Comparison of ENCODE assay signal across 19 cellular contexts in genomic region chr9:125375820-125376219, GRCh38.
DNase-seq lines count a peak whose midpoint lies in the region; ATAC-seq, FAIRE-seq and TF ChIP-seq lines count a peak whose summit lies in the region.
"Had no signal": no experiment of that assay in that cellular context is flagged by ENCODE, and none has a peak within 500 bp of the region (broad histone marks: within the 10 kb centered on the region; RNA-seq: fewer than 3 reads in every experiment).

No MANE protein-coding gene starts in this region.

- no peak overlapping the region for H2BK12ac ChIP-seq in H1 (ENCODE audit: low read depth, low read length)

- H4K8ac ChIP-seq in H1 (ENCODE audit: extremely low read depth, insufficient read depth, low read length) = no peak overlapping the region

- no peak overlapping the region for H3K56ac ChIP-seq in H1 (replicated peaks; ENCODE audit: insufficient read length, low read depth, low read length)

- in situ Hi-C loops in HepG2 (cut with HindIII; ENCODE audit: extremely low pct_ligation_motif_present, low pct_unique_long_range_greater_than_20kb) = loop anchor here (10.0 kb wide), 1 partner anchor 601 kb away; the partner anchor contains the start of genes NR6A1 and OLFML2A

- H3K9ac ChIP-seq in HepG2 (ENCODE audit: insufficient read depth, low read depth, low read length) (no peak overlapping the region), H1 (replicated peaks in 1 of 4; ENCODE audit: extremely low read depth in 1 of 4, low read depth in 3 of 4, low read length in 3 of 4) (no peak overlapping the region), parathyroid adenoma (no peak overlapping the region), SK-N-SH (no peak overlapping the region)
- H3K9ac ChIP-seq: GM23248 had no signal

- DNase-seq in HepG2 (ENCODE audit: low spot score) (no peak), right lobe of liver (no peak), H1 (ENCODE audit: low read depth in 1 of 2, low spot score in 2 of 2) (no peak), dermis blood vessel endothelial cell (no peak), SK-N-SH (no peak)
- DNase-seq: ACHN; AML-193; Caco-2; CD4-positive, alpha-beta T cell; GM23248; HCEC 1CT had no signal

- no peak overlapping the region for H3K18ac ChIP-seq in H1 (ENCODE audit: extremely low read depth, low read length)

- TF ChIP-seq RAD21 in HepG2 (CRISPR knock-in tag; IDR thresholded peaks at IDR 0.05) (no peak), H1 (IDR thresholded peaks at IDR 0.05 in 1 of 2, conservative IDR thresholded peaks at IDR 0.05 in 1 of 2; ENCODE audit: low read depth in 2 of 2, low read length in 2 of 2) (no peak), SK-N-SH (IDR thresholded peaks at IDR 0.05; ENCODE audit: low read length) (no peak)

- H3K4me1 ChIP-seq in HepG2 (ENCODE audit: insufficient read depth, low read length) (peaks cover 79% of the 10 kb centered on the region), right lobe of liver (no peaks in the 10 kb centered on the region), H1 (replicated peaks in 1 of 4; ENCODE audit: control insufficient read depth in 3 of 4, insufficient read depth in 4 of 4, low read length in 3 of 4) (peaks cover 0 to 11% (median 4%) of the 10 kb centered on the region in 4 experiments; a peak in 3 of 7 replicates), parathyroid adenoma (peaks cover 10% of the 10 kb centered on the region), SK-N-SH (ENCODE audit: control insufficient read depth in 1 of 2, insufficient read depth in 2 of 2, low read depth in 1 of 2, low read length in 1 of 2) (peaks cover 0 to 31% of the 10 kb centered on the region in 2 experiments; a peak in 1 of 4 replicates)
- H3K4me1 ChIP-seq: Caco-2 had no signal

- POLR2A ChIA-PET in HepG2 (lab: Yijun Ruan, JAX) (no interaction called here), H1 (lab: Charles Lee; ENCODE audit: partially characterized antibody) (interaction anchor here (2.0 kb wide), 1 partner anchor 135 kb away, joined by 8 read pairs; the partner anchor contains the start of gene HSPA5), SK-N-SH (lab: Yijun Ruan, JAX) (no interaction called here)

- H4K5ac ChIP-seq in H1 (ENCODE audit: insufficient read length, low read depth, low read length) = no peak overlapping the region

- H3F3A ChIP-seq in SK-N-SH (replicated peaks; ENCODE audit: insufficient read depth) = no peaks in the 10 kb centered on the region

- H4K91ac ChIP-seq in H1 (replicated peaks; ENCODE audit: insufficient read length, low read length) = no peak overlapping the region

- FAIRE-seq in HepG2 (lab: Jason Lieb, UNC) (no peak), H1 (lab: Jason Lieb, UNC) (no peak)
- FAIRE-seq: A204.1, D721Med, G401.6, GM12891, GM19239, H54 had no signal

- peak overlapping the region; percentile 56 for H3K4me2 ChIP-seq in HepG2 (ENCODE audit: low read depth, low read length)
- no peak overlapping the region for H3K4me2 ChIP-seq in H1 (ENCODE audit: insufficient read depth in 1 of 2, low read depth in 2 of 2, low read length in 2 of 2)
- H3K4me2 ChIP-seq in parathyroid adenoma (ENCODE audit: low read length) = no peak overlapping the region
- no peak overlapping the region for H3K4me2 ChIP-seq in SK-N-SH

- H3K79me1 ChIP-seq in H1 (ENCODE audit: low read depth, low read length) = no peaks in the 10 kb centered on the region

- no peak overlapping the region for H3K14ac ChIP-seq in H1 (ENCODE audit: insufficient read length)

- H3K23ac ChIP-seq in H1 (ENCODE audit: insufficient read length) = no peak overlapping the region

- H3K79me2 ChIP-seq in HepG2 (ENCODE audit: insufficient read depth, low read length) (no peaks in the 10 kb centered on the region), H1 (ENCODE audit: control insufficient read depth in 1 of 2, insufficient read depth in 2 of 2, low read length in 2 of 2) (no peaks in the 10 kb centered on the region), parathyroid adenoma (no peaks in the 10 kb centered on the region), SK-N-SH (ENCODE audit: insufficient read depth) (no peaks in the 10 kb centered on the region)

- H3K4ac ChIP-seq in H1 (replicated peaks; ENCODE audit: insufficient read length, low read depth, low read length) = no peak overlapping the region

- 0 out of 2 replicates have a peak overlapping the region, but pooled peaks have one; percentile 24 for H2BK5ac ChIP-seq in H1 (ENCODE audit: low read depth, low read length)

- no peaks in the 10 kb centered on the region for H4K20me1 ChIP-seq in HepG2 (ENCODE audit: insufficient read depth, low read length)
- no peaks in the 10 kb centered on the region for H4K20me1 ChIP-seq in H1 (replicated peaks in 1 of 2; ENCODE audit: control insufficient read depth in 1 of 2, insufficient read depth in 2 of 2, low read length in 2 of 2)
- H4K20me1 ChIP-seq in SK-N-SH (ENCODE audit: insufficient read depth) = no peaks in the 10 kb centered on the region

- H3K9me2 ChIP-seq in SK-N-SH = no peaks in the 10 kb centered on the region

- intact Hi-C loops in HepG2 (cut with micrococcal nuclease; ENCODE audit: unreplicated experiment) = loop anchor here (10.0 kb wide), 1 partner anchor 601 kb away; the partner anchor contains the start of genes NR6A1 and OLFML2A
- intact Hi-C loops in right lobe of liver (cut with DNase I) = loop anchor here in 1 of 2 donors (10.0 kb wide), 1 partner anchor 591 kb away; no protein-coding TSS in a partner anchor

- H3K4me3 ChIP-seq in HepG2 (replicated peaks in 1 of 3; ENCODE audit: insufficient read depth in 1 of 3, low read depth in 2 of 3, low read length in 3 of 3) = peak overlapping the region in 1 of 3 experiments; percentile 38; a peak in 1 of 6 replicates
- H3K4me3 ChIP-seq in right lobe of liver = no peak overlapping the region
- no peak overlapping the region for H3K4me3 ChIP-seq in H1 (ENCODE audit: extremely low read depth in 1 of 4, insufficient read depth in 2 of 4, low read depth in 3 of 4, low read length in 4 of 4)
- peak overlapping the region; percentile 7 for H3K4me3 ChIP-seq in parathyroid adenoma (ENCODE audit: low read depth, low read length)
- no peak overlapping the region for H3K4me3 ChIP-seq in SK-N-SH (ENCODE audit: low read depth in 2 of 2, low read length in 1 of 2)
- H3K4me3 ChIP-seq: GM23248 had no signal

- 40% methylated on average over 8 of the region's 9 CpGs for WGBS in HepG2 (ENCODE audit: low lambda C conversion rate)
- no CpG with 5 or more reads among the region's 9 CpGs for WGBS in right lobe of liver (ENCODE audit: insufficient coverage, low coverage, low lambda C conversion rate, missing lambda C conversion rate)
- 90% methylated on average over 8 of the region's 9 CpGs; no CpG with 5 or more reads in 1 of the 2 experiments for WGBS in H1 (ENCODE audit: extremely low coverage in 1 of 2, insufficient coverage in 1 of 2, insufficient read length in 1 of 2, insufficient replicate concordance in 2 of 2, low coverage in 1 of 2, low lambda C conversion rate in 2 of 2, missing lambda C conversion rate in 1 of 2), 2 experiments
- 88% methylated on average over 9 of the region's 9 CpGs for WGBS in SK-N-SH (ENCODE audit: low lambda C conversion rate)

- TF ChIP-seq CTCF in HepG2 (CRISPR knock-in tag; IDR thresholded peaks at IDR 0.05) (no peak), right lobe of liver (IDR thresholded peaks at IDR 0.05) (no peak), H1 (IDR thresholded peaks at IDR 0.05; ENCODE audit: control extremely low read depth in 1 of 3, insufficient read depth in 1 of 3, low read depth in 1 of 3, low read length in 3 of 3) (no peak), parathyroid adenoma (IDR thresholded peaks at IDR 0.05) (no peak), SK-N-SH (IDR thresholded peaks at IDR 0.05) (no peak)

- H3K23me2 ChIP-seq in H1 (ENCODE audit: low read depth, low read length) = no peaks in the 10 kb centered on the region

- H3K27me3 ChIP-seq in HepG2 (ENCODE audit: control insufficient read depth in 1 of 2, insufficient read depth in 2 of 2, low read length in 2 of 2) (peaks cover 2 to 22% of the 10 kb centered on the region in 2 experiments; a peak in 3 of 5 replicates), right lobe of liver (no peaks in the 10 kb centered on the region), H1 (replicated peaks in 1 of 4; ENCODE audit: control insufficient read depth in 3 of 4, extremely low read depth in 1 of 4, insufficient read depth in 3 of 4, low read length in 3 of 4) (no peaks in the 10 kb centered on the region; a peak in 1 of 7 replicates), parathyroid adenoma (ENCODE audit: control insufficient read depth, insufficient read depth, low read length) (no peaks in the 10 kb centered on the region), SK-N-SH (ENCODE audit: insufficient read depth) (no peaks in the 10 kb centered on the region)

- no peak overlapping the region for H2BK15ac ChIP-seq in H1 (ENCODE audit: low read length)

- ATAC-seq in HepG2 (no peak), right lobe of liver (no peak)

- TF ChIP-seq POLR2A in HepG2 (IDR thresholded peaks at IDR 0.05; ENCODE audit: insufficient read depth in 1 of 2, low read depth in 2 of 2, low read length in 2 of 2) (no peak), right lobe of liver (IDR thresholded peaks at IDR 0.05) (no peak), H1 (IDR thresholded peaks at IDR 0.05; ENCODE audit: control extremely low read depth in 1 of 2, low read depth in 2 of 2, low read length in 2 of 2) (no peak)

- H2BK120ac ChIP-seq in H1 (replicated peaks; ENCODE audit: low read depth, low read length) = no peak overlapping the region

- H3K9me3 ChIP-seq in HepG2 (ENCODE audit: low read length) = no peaks in the 10 kb centered on the region
- no peaks in the 10 kb centered on the region for H3K9me3 ChIP-seq in right lobe of liver
- no peaks in the 10 kb centered on the region for H3K9me3 ChIP-seq in H1 (ENCODE audit: insufficient read depth in 2 of 2, low read depth in 1 of 2, low read length in 1 of 2)
- no peaks in the 10 kb centered on the region for H3K9me3 ChIP-seq in parathyroid adenoma (ENCODE audit: control insufficient read depth, low read length)
- H3K9me3 ChIP-seq in SK-N-SH = no peaks in the 10 kb centered on the region
- H3K9me3 ChIP-seq: Caco-2 had no signal

- TF ChIP-seq EP300 in HepG2 (IDR thresholded peaks at IDR 0.05; ENCODE audit: low read depth in 2 of 2, low read length in 2 of 2) (no peak), HepG2 (CRISPR knock-in tag; IDR thresholded peaks at IDR 0.05; ENCODE audit: borderline replicate concordance) (no peak), H1 (IDR thresholded peaks at IDR 0.05; ENCODE audit: borderline replicate concordance in 1 of 2, low read depth in 2 of 2, low read length in 2 of 2) (no peak), SK-N-SH (IDR thresholded peaks at IDR 0.05; ENCODE audit: borderline replicate concordance in 1 of 2, low read depth in 1 of 2, low read length in 1 of 2) (no peak)

- no peak overlapping the region for H3K27ac ChIP-seq in HepG2 (ENCODE audit: extremely low read length, insufficient read depth, low read length)
- H3K27ac ChIP-seq in right lobe of liver = no peak overlapping the region
- H3K27ac ChIP-seq in H1 (ENCODE audit: low read depth, low read length) = no peak overlapping the region
- peak overlapping the region; percentile 77 for H3K27ac ChIP-seq in parathyroid adenoma
- peak overlapping the region in 1 of 2 experiments; percentile 83; a peak in 2 of 4 replicates for H3K27ac ChIP-seq in SK-N-SH (ENCODE audit: low read depth in 2 of 2, low read length in 1 of 2)
- H3K27ac ChIP-seq: C4-2B, GM23248 had no signal

- H2AFZ ChIP-seq in HepG2 (ENCODE audit: low read length) (no peak overlapping the region), H1 (ENCODE audit: low read length) (no peak overlapping the region; the same call in 1 of the 2 replicates), parathyroid adenoma (peak overlapping the region; percentile 83), SK-N-SH (ENCODE audit: low read depth) (no peak overlapping the region)
- H2AFZ ChIP-seq: GM23248 had no signal

- H3K36me3 ChIP-seq in HepG2 (replicated peaks in 1 of 2; ENCODE audit: control insufficient read depth in 1 of 2, insufficient read depth in 2 of 2, low read length in 2 of 2) (no peaks in the 10 kb centered on the region), right lobe of liver (no peaks in the 10 kb centered on the region), H1 (ENCODE audit: control insufficient read depth in 2 of 4, insufficient read depth in 4 of 4, low read length in 3 of 4) (no peaks in the 10 kb centered on the region), parathyroid adenoma (ENCODE audit: control insufficient read depth, insufficient read depth, low read length) (no peaks in the 10 kb centered on the region), SK-N-SH (replicated peaks in 1 of 2; ENCODE audit: control insufficient read depth in 1 of 2, insufficient read depth in 2 of 2, low read length in 1 of 2) (no peaks in the 10 kb centered on the region)

- H2AK5ac ChIP-seq in H1 (ENCODE audit: low read depth, low read length) = no peak overlapping the region

- BruUV-seq in HepG2 (replicated peaks; lab: Mats Ljungman, UMichigan) = no TSS peak

- CTCF ChIA-PET in HepG2 (lab: Yijun Ruan, JAX; ENCODE audit: low intra/inter-chr PET ratio, low total read pairs) (no interaction called here), H1 (lab: Charles Lee; ENCODE audit: partially characterized antibody) (interaction anchor here (0.7 to 2.0 kb wide), 7 partner anchors 9 to 446 kb away, joined by 3 to 7 read pairs (median 5); partner anchors contain the start of gene HSPA5), SK-N-SH (lab: Yijun Ruan, JAX) (interaction anchor here (0.6 to 2.8 kb wide), 8 partner anchors 8 to 604 kb away, joined by 3 to 22 read pairs (median 4); partner anchors contain the start of gene WDR38)

- H2BK20ac ChIP-seq in H1 (ENCODE audit: low read length) = no peak overlapping the region
